ENCODE assay signal across 8 cellular contexts in genomic region chr6:116461563-116462507, GRCh38.
DNase-seq lines count a peak whose midpoint lies in the region; ATAC-seq and TF ChIP-seq lines count a peak whose summit lies in the region.

No MANE protein-coding gene starts in this region.

- no peaks in the 10 kb centered on the region for H3K27me3 ChIP-seq in muscle layer of duodenum (ENCODE audit: low read depth, low read length)

- H3K27ac ChIP-seq in muscle layer of duodenum (ENCODE audit: low read length) = no peak overlapping the region

- H3K36me3 ChIP-seq in muscle layer of duodenum (ENCODE audit: control insufficient read depth in 1 of 2, insufficient read depth in 2 of 2, low read length in 2 of 2) = no peaks in the 10 kb centered on the region

- no peaks in the 10 kb centered on the region for H3K4me1 ChIP-seq in muscle layer of duodenum (ENCODE audit: control insufficient read depth in 1 of 2, insufficient read depth in 2 of 2, low read length in 2 of 2)

- no peak for TF ChIP-seq POLR2A in erythroblast (IDR thresholded peaks at IDR 0.05; ENCODE audit: low read length)

- in situ Hi-C loops in KBM-7 (cut with MboI; ENCODE audit: low pct_unique_long_range_greater_than_20kb, low sequenced_read_pairs) = no loop called here

- ATAC-seq in GM21526 (IDR thresholded peaks at IDR 0.05; ENCODE audit: low FRiP score, unreplicated experiment) = peak; percentile 88
- peak; percentile 85 for ATAC-seq in stimulated activated naive CD8-positive, alpha-beta T cell treated with anti-CD3 and anti-CD28 coated beads, Interleukin-15, Interleukin-2, amounts not matched to agents 100 U/mL and 50 U/mL, for 24 hours

- H3K4me3 ChIP-seq in muscle layer of duodenum (ENCODE audit: low read depth in 1 of 2, low read length in 2 of 2) = peak overlapping the region; percentile 59 to 68

- DNase-seq in ELR (ENCODE audit: low read depth) (peak; percentile 46), KBM-7 (peak; percentile 48), erythroblast (lab: John Stamatoyannopoulos, UW) (peak; percentile 58 to 70), NCI-H2081 (lab: John Stamatoyannopoulos, UW) (no peak)
- DNase-seq in activated CD4-positive, alpha-beta T cell treated with anti-CD3 and anti-CD28 coated beads, Interleukin-2, amount 50 U/mL, for 1 hour = peak; percentile 23
- DNase-seq in stimulated activated naive CD8-positive, alpha-beta T cell treated with anti-CD3 and anti-CD28 coated beads, Interleukin-15, Interleukin-2, amounts not matched to agents 100 U/mL and 50 U/mL, for 24 hours = peak; percentile 60

- no peaks in the 10 kb centered on the region for H3K9me3 ChIP-seq in muscle layer of duodenum (ENCODE audit: control insufficient read depth in 1 of 2, low read length in 2 of 2)

Comparison
In these comparisons a context has a peak if more than half of its experiments do, and no peak if none do; other contexts are left out.
1. DNase-seq: peak in ELR (single experiment), KBM-7 (single experiment), activated CD4-positive, alpha-beta T cell treated with anti-CD3 and anti-CD28 coated beads, Interleukin-2, amount 50 U/mL, for 1 hour (single experiment), erythroblast (2 of 2) and stimulated activated naive CD8-positive, alpha-beta T cell treated with anti-CD3 and anti-CD28 coated beads, Interleukin-15, Interleukin-2, amounts not matched to agents 100 U/mL and 50 U/mL, for 24 hours (single experiment); none in NCI-H2081 (0 of 2).